In genomic region chr18:57437782-57438668, GRCh38 we compare ENCODE assay signal across 9 cellular contexts. TPM values are rescaled to one million over a fixed set of nuclear protein-coding genes. Genes with fewer than 3 reads are reported as not detected.
DNase-seq lines count a peak whose midpoint lies in the region; ATAC-seq, FAIRE-seq and TF ChIP-seq lines count a peak whose summit lies in the region.
"Had no signal": no experiment of that assay in that cellular context is flagged by ENCODE, and none has a peak within 500 bp of the region (broad histone marks: within the 10 kb centered on the region; RNA-seq: fewer than 3 reads in every experiment).

No MANE protein-coding gene starts in this region.

- H3K4me1 ChIP-seq in A673 (ENCODE audit: insufficient read depth, low read length, poor library complexity, severe bottlenecking) (peaks cover 18% of the 10 kb centered on the region), Panc1 (ENCODE audit: control insufficient read depth, insufficient read depth, low read length) (no peaks in the 10 kb centered on the region), K562 (replicated peaks in 1 of 2; ENCODE audit: control insufficient read depth in 2 of 2, insufficient read depth in 2 of 2, low read length in 2 of 2) (peaks cover 0 to 34% of the 10 kb centered on the region in 2 experiments; a peak in 3 of 5 replicates)

- no peak overlapping the region for H3K9ac ChIP-seq in K562 (ENCODE audit: insufficient read depth in 1 of 2, low read depth in 2 of 2, low read length in 2 of 2)

- H3K27me3 ChIP-seq in A673 (replicated peaks; ENCODE audit: insufficient read depth, low read depth, low read length, poor library complexity), result peaks cover 91% of the 10 kb centered on the region
- H3K27me3 ChIP-seq in Panc1 (ENCODE audit: control insufficient read depth, insufficient read depth, low read length), result peaks cover 3% of the 10 kb centered on the region
- peaks cover 8% of the 10 kb centered on the region in 2 experiments; a peak in 3 of 5 replicates for H3K27me3 ChIP-seq in K562 (ENCODE audit: control insufficient read depth in 2 of 2, insufficient read depth in 2 of 2, low read length in 2 of 2)
- H3K27me3 ChIP-seq in kidney epithelial cell (ENCODE audit: control insufficient read depth, insufficient read depth, low read length), result peaks cover 93% of the 10 kb centered on the region

- peak; percentile 93 for DNase-seq in A673 (ENCODE audit: low spot score)
- peak; percentile 82 for DNase-seq in GM13977 (ENCODE audit: low spot score)
- DNase-seq in Jurkat, Clone E6-1 (ENCODE audit: low read depth, low spot score), result peak; percentile 84
- no peak for DNase-seq in Panc1 (ENCODE audit: low read depth, low spot score)
- no peak for DNase-seq in K562 (ENCODE audit: extremely low read depth in 1 of 4, low spot score in 3 of 4)
- DNase-seq in kidney epithelial cell (ENCODE audit: low read depth), result no peak
- DNase-seq in stimulated activated CD4-positive, alpha-beta T cell treated with anti-CD3 and anti-CD28 coated beads, Interleukin-4, amount 100 ng/mL, for 24 hours, result peak; percentile 60

- no peaks in the 10 kb centered on the region for H4K20me1 ChIP-seq in K562 (replicated peaks; ENCODE audit: control insufficient read depth, insufficient read depth, low read length)

- no peak overlapping the region for H2AFZ ChIP-seq in K562 (ENCODE audit: low read depth, low read length)

- TF ChIP-seq POLR2A in K562 (conservative IDR thresholded peaks at IDR 0.05), result no peak

- POLR2A ChIA-PET in A673 (lab: Charles Lee; ENCODE audit: low non-redundant PET) (no interaction called here), Panc1 (lab: Charles Lee) (no interaction called here), K562 (lab: Yijun Ruan, JAX) (no interaction called here)

- H3K9me3 ChIP-seq in A673 (ENCODE audit: low read depth, low read length, poor library complexity, severe bottlenecking), result no peaks in the 10 kb centered on the region
- no peaks in the 10 kb centered on the region for H3K9me3 ChIP-seq in Panc1 (ENCODE audit: control insufficient read depth, insufficient read depth, low read depth, low read length)
- H3K9me3 ChIP-seq in K562 (replicated peaks; ENCODE audit: control insufficient read depth, insufficient read depth, low read depth, low read length), result no peaks in the 10 kb centered on the region

- CTCF ChIA-PET in A673 (lab: Charles Lee) (interaction anchor here (1.1 kb wide), 1 partner anchor 569 kb away, joined by 3 read pairs; no protein-coding TSS in a partner anchor), Panc1 (lab: Charles Lee) (interaction anchor here (0.5 to 2.5 kb wide), 7 partner anchors 330 to 736 kb away, joined by 3 to 11 read pairs (median 3); no protein-coding TSS in a partner anchor), K562 (lab: Yijun Ruan, JAX; ENCODE audit: low intra/inter-chr PET ratio) (no interaction called here)

- FAIRE-seq in K562 (lab: Jason Lieb, UNC), result no peak

- WGBS in K562 (ENCODE audit: insufficient coverage, low coverage, missing lambda C conversion rate), result 91% methylated on average over 34 of the region's 71 CpGs

- intact Hi-C loops in A673 (cut with micrococcal nuclease; ENCODE audit: unreplicated experiment), result loop anchor here (5.0 to 10.0 kb wide), 4 partner anchors 436 to 691 kb away; no protein-coding TSS in a partner anchor
- intact Hi-C loops in Panc1 (cut with micrococcal nuclease; ENCODE audit: unreplicated experiment), result loop anchor here (5.0 to 10.0 kb wide), 2 partner anchors 571 to 643 kb away; no protein-coding TSS in a partner anchor
- intact Hi-C loops in K562 (cut with micrococcal nuclease), result no loop called here

- TF ChIP-seq RAD21 in K562 (CRISPR knock-in tag; conservative IDR thresholded peaks at IDR 0.05 in 1 of 2, IDR thresholded peaks at IDR 0.05 in 1 of 2), result no peak

- TF ChIP-seq EP300 in K562 (IDR thresholded peaks at IDR 0.05; ENCODE audit: low read length), result no peak

- TF ChIP-seq CTCF in A673 (conservative IDR thresholded peaks at IDR 0.05; ENCODE audit: low read depth, low read length), result peak; percentile 68
- peak; percentile 40 for TF ChIP-seq CTCF in GM13977 (IDR thresholded peaks at IDR 0.05; ENCODE audit: extremely low read depth, insufficient read depth, missing control alignments)
- peak; percentile 80 for TF ChIP-seq CTCF in Panc1 (IDR thresholded peaks at IDR 0.05)
- TF ChIP-seq CTCF in K562 (IDR thresholded peaks at IDR 0.05 in 2 of 3, conservative IDR thresholded peaks at IDR 0.05 in 1 of 3; ENCODE audit: insufficient read depth in 2 of 3, low read depth in 1 of 3, low read length in 3 of 3), result no peak
- TF ChIP-seq CTCF in kidney epithelial cell (IDR thresholded peaks at IDR 0.05; ENCODE audit: insufficient read depth, low read length, poor library complexity, severe bottlenecking), result peak; percentile 73

- H3K4me2 ChIP-seq in K562 (ENCODE audit: insufficient read depth, low read length), result no peak overlapping the region

- BruUV-seq in A673 (replicated peaks; lab: Mats Ljungman, UMichigan) (no TSS peak), Panc1 (replicated peaks; lab: Mats Ljungman, UMichigan) (no TSS peak), K562 (replicated peaks; lab: Mats Ljungman, UMichigan) (no TSS peak)

- no peaks in the 10 kb centered on the region for H3K9me1 ChIP-seq in K562 (ENCODE audit: control insufficient read depth, insufficient read depth, low read length)

- in situ Hi-C loops in GM13977 (cut with MboI; ENCODE audit: low pct_unique_long_range_greater_than_20kb, low sequenced_read_pairs, unreplicated experiment) (loop anchor here (25.0 kb wide), 1 partner anchor 576 kb away; no protein-coding TSS in a partner anchor), Panc1 (cut with HindIII; ENCODE audit: low pct_unique_long_range_greater_than_20kb, low sequenced_read_pairs) (no loop called here), K562 (cut with MboI) (no loop called here)

- no peaks in the 10 kb centered on the region for H3K79me2 ChIP-seq in K562 (ENCODE audit: control insufficient read depth, insufficient read depth, low read length)

- H3K4me3 ChIP-seq in A673 (ENCODE audit: low read depth, low read length, poor library complexity, severe bottlenecking), result peak overlapping the region; percentile 40
- H3K4me3 ChIP-seq in Jurkat, Clone E6-1 (ENCODE audit: low read length), result peak overlapping the region; percentile 68
- peak overlapping the region; percentile 48 to 61 for H3K4me3 ChIP-seq in Panc1 (ENCODE audit: low read depth in 2 of 2, low read length in 2 of 2)
- no peak overlapping the region for H3K4me3 ChIP-seq in K562
- H3K4me3 ChIP-seq in kidney epithelial cell (ENCODE audit: low read depth, low read length), result peak overlapping the region; percentile 20
- H3K4me3 ChIP-seq: ovary had no signal

- ATAC-seq in Panc1 (peak; percentile 82), K562 (no peak), GM19397 (IDR thresholded peaks at IDR 0.05; ENCODE audit: unreplicated experiment) (no peak)

- H3K27ac ChIP-seq in A673 (ENCODE audit: low read depth, low read length, poor library complexity, severe bottlenecking) (no peak overlapping the region), Panc1 (ENCODE audit: low read length) (no peak overlapping the region), K562 (ENCODE audit: extremely low read depth, low read depth, low read length) (no peak overlapping the region)
- H3K27ac ChIP-seq: ovary had no signal

- H3K36me3 ChIP-seq in A673 (ENCODE audit: insufficient read depth, low read length, poor library complexity, severe bottlenecking) (no peaks in the 10 kb centered on the region), Panc1 (ENCODE audit: control insufficient read depth, insufficient read depth, low read length) (no peaks in the 10 kb centered on the region), K562 (ENCODE audit: control insufficient read depth, insufficient read depth, low read length) (no peaks in the 10 kb centered on the region), kidney epithelial cell (ENCODE audit: control insufficient read depth, insufficient read depth, low read length) (no peaks in the 10 kb centered on the region)
- H3K36me3 ChIP-seq: ovary had no signal

TF ChIP-seq in K562, 482 proteins besides CTCF, POLR2A, EP300 and RAD21 (continues in another document):
- TF ChIP-seq ZBTB33 (CRISPR knock-in tag; IDR thresholded peaks at IDR 0.05), result 0 out of 2 replicates have a peak, but pooled peaks have one; percentile 27

RNA-seq across cellular contexts. Expression of gene ONECUT2, which starts 2.9 kb away (rescaled TPM):
- 0.66 and 1.2 TPM in 2 replicates for total RNA-seq in A673 (2021)
- 3.9 TPM for polyA plus RNA-seq in Jurkat, Clone E6-1 (2012; ENCODE audit: insufficient read depth, insufficient read length)
- 0.59 TPM for total RNA-seq in Panc1 (2021; ENCODE audit: unreplicated experiment)
- 0.16 TPM for polyA plus RNA-seq in Panc1 (2012; ENCODE audit: insufficient read length)
- 0.51 and 1.4 TPM in 2 replicates for total RNA-seq in K562 (2011; cell fraction: chromatin; rRNA removed; ENCODE audit: low replicate concordance)
- total RNA-seq in K562 (2011; cell fraction: nucleolus; rRNA removed), result 0.33 and 0.53 TPM in 2 replicates
- 1.2 and 2.1 TPM in 2 replicates for total RNA-seq in K562 (2011; cell fraction: nucleoplasm; rRNA removed)
- total RNA-seq in K562 (2014; rRNA removed), result 0.50 and 0.65 TPM in 2 replicates
- 1.2 and 1.3 TPM in 2 replicates for total RNA-seq in K562 (2014; rRNA removed; fragmentation: Illumina TruSeq; extraction: Trizol)
- 0.83 TPM in 2 replicates for total RNA-seq in K562 (2015; rRNA removed; fragmentation: Illumina TruSeq; extraction: Trizol)
- 1.9 and 2.5 TPM in 2 replicates for total RNA-seq in K562 (2021)
- 0.85 TPM in 2 replicates for polyA plus RNA-seq in K562 (2011; rRNA removed)
- polyA plus RNA-seq in K562 (2011; cell fraction: cytosol; rRNA removed), result 0.28 and 0.63 TPM in 2 replicates
- 1.3 TPM in 2 replicates for polyA plus RNA-seq in K562 (2011; cell fraction: nucleus; rRNA removed)
- 0.83 and 0.90 TPM in 2 replicates for polyA plus RNA-seq in K562 (2012)
- 1.3 and 1.5 TPM in 2 replicates for polyA plus RNA-seq in K562 (2014; fragmentation: Illumina TruSeq; extraction: Trizol)
- polyA plus RNA-seq in K562 (2014; fragmentation: Nextera tagmentation; extraction: Ambion mirVana), result under 1 TPM; 0.27 to 0.37 TPM
- polyA plus RNA-seq in K562 (2014; rRNA removed), result 0.52 and 0.55 TPM in 2 replicates
- polyA minus RNA-seq in K562 (2011; rRNA and poly(A)+ RNA removed), result 2.4 and 2.6 TPM in 2 replicates
- polyA minus RNA-seq in K562 (2011; cell fraction: cytosol; rRNA and poly(A)+ RNA removed), result 1.6 and 2.0 TPM in 2 replicates
- 0.94 and 1.4 TPM in 2 replicates for polyA minus RNA-seq in K562 (2011; cell fraction: nucleus; rRNA and poly(A)+ RNA removed)
- total RNA-seq in kidney epithelial cell, result 0.46 and 0.48 TPM in 2 replicates

Comparison
In these comparisons a context has a peak if more than half of its experiments do, and no peak if none do; other contexts are left out.
1. DNase-seq: peak in A673 (single experiment), GM13977 (single experiment), Jurkat, Clone E6-1 (single experiment) and stimulated activated CD4-positive, alpha-beta T cell treated with anti-CD3 and anti-CD28 coated beads, Interleukin-4, amount 100 ng/mL, for 24 hours (single experiment); none in Panc1 (single experiment), K562 (0 of 4) and kidney epithelial cell (single experiment).
2. CTCF ChIP-seq: peak in A673 (single experiment), GM13977 (single experiment), Panc1 (single experiment) and kidney epithelial cell (single experiment); none in K562 (0 of 3).